Comparison of ENCODE assay signal across 13 cellular contexts in genomic region chr5:133420440-133421301, GRCh38.
DNase-seq lines count a peak whose midpoint lies in the region; ATAC-seq and TF ChIP-seq lines count a peak whose summit lies in the region.
"Had no signal": no experiment of that assay in that cellular context is flagged by ENCODE, and none has a peak within 500 bp of the region (broad histone marks: within the 10 kb centered on the region; RNA-seq: fewer than 3 reads in every experiment).

No MANE protein-coding gene starts in this region.

- H3K14ac ChIP-seq in trophoblast cell (ENCODE audit: low read length), result no peak overlapping the region

- H2AK5ac ChIP-seq in trophoblast cell (ENCODE audit: low read length), result no peak overlapping the region

- no peak overlapping the region for H3K4me2 ChIP-seq in trophoblast cell (ENCODE audit: low read length)

- no peak overlapping the region for H2AFZ ChIP-seq in trophoblast cell (ENCODE audit: insufficient read depth, low read length, poor library complexity)
- H2AFZ ChIP-seq: GM23248 had no signal

- H3K4me3 ChIP-seq in endodermal cell (ENCODE audit: low read length), result no peak overlapping the region
- H3K4me3 ChIP-seq in trophoblast cell (ENCODE audit: low read depth, low read length), result no peak overlapping the region
- H3K4me3 ChIP-seq: GM23248 had no signal

- no peak overlapping the region for H3K27ac ChIP-seq in endodermal cell (ENCODE audit: low read depth, low read length)
- H3K27ac ChIP-seq in trophoblast cell (ENCODE audit: low read depth, low read length), result no peak overlapping the region
- H3K27ac ChIP-seq: C4-2B, GM23248, HL-60 had no signal

- H3K18ac ChIP-seq in trophoblast cell (ENCODE audit: low read length), result no peak overlapping the region

- no peaks in the 10 kb centered on the region for H3K9me3 Mint-ChIP-seq in stimulated activated naive CD8-positive, alpha-beta T cell treated with anti-CD3 and anti-CD28 coated beads, Interleukin-15, amount 100 ng/mL, for 72 hours
- H3K9me3 Mint-ChIP-seq in endodermal cell, result peaks cover 3% of the 10 kb centered on the region
- H3K9me3 Mint-ChIP-seq in activated naive CD8-positive, alpha-beta T cell treated with anti-CD3 and anti-CD28 coated beads for 36 hours, result no peaks in the 10 kb centered on the region
- H3K9me3 Mint-ChIP-seq: CD4-positive, alpha-beta memory T cell had no signal

- H3K4ac ChIP-seq in trophoblast cell (ENCODE audit: low read depth, low read length), result no peak overlapping the region

- ATAC-seq in stimulated activated naive CD8-positive, alpha-beta T cell treated with anti-CD3 and anti-CD28 coated beads, Interleukin-15, amount 100 ng/mL, for 72 hours, result no peak
- ATAC-seq in stimulated activated naive CD8-positive, alpha-beta T cell treated with anti-CD3 and anti-CD28 coated beads, Interleukin-15, Interleukin-2, amounts not matched to agents 100 U/mL and 50 U/mL, for 24 hours, result no peak
- ATAC-seq in HG03460 (IDR thresholded peaks at IDR 0.05; ENCODE audit: unreplicated experiment), result no peak

- no peaks in the 10 kb centered on the region for H3K79me2 ChIP-seq in trophoblast cell (ENCODE audit: control insufficient read depth, insufficient read depth, low read length, poor library complexity)

- H3K4me1 Mint-ChIP-seq in stimulated activated naive CD8-positive, alpha-beta T cell treated with anti-CD3 and anti-CD28 coated beads, Interleukin-15, amount 100 ng/mL, for 72 hours, result peaks cover 11% of the 10 kb centered on the region
- peaks cover 12% of the 10 kb centered on the region for H3K4me1 Mint-ChIP-seq in endodermal cell
- peaks cover 5% of the 10 kb centered on the region for H3K4me1 Mint-ChIP-seq in activated naive CD8-positive, alpha-beta T cell treated with anti-CD3 and anti-CD28 coated beads for 36 hours

- 91 to 100% methylated on average over 3 to 5 of the region's 5 CpGs for WGBS in endodermal cell (ENCODE audit: insufficient coverage in 1 of 2, insufficient read length in 1 of 2), 2 experiments
- no CpG with 5 or more reads among the region's 5 CpGs for WGBS in trophoblast cell (ENCODE audit: extremely low coverage, insufficient coverage, insufficient read length)

- H3K4me1 ChIP-seq in endodermal cell (ENCODE audit: control insufficient read depth, insufficient read depth, low read length) (no peaks in the 10 kb centered on the region), trophoblast cell (ENCODE audit: control insufficient read depth in 1 of 2, insufficient read depth in 2 of 2, low read length in 2 of 2) (no peaks in the 10 kb centered on the region)
- H3K4me1 ChIP-seq: BE2C had no signal

- no peak overlapping the region for H3K9ac ChIP-seq in endodermal cell (ENCODE audit: extremely low read depth, low read length, poor library complexity, severe bottlenecking)
- peak overlapping the region; percentile 28 for H3K9ac ChIP-seq in trophoblast cell (ENCODE audit: low read length)
- H3K9ac ChIP-seq: GM23248 had no signal

- H3K27ac Mint-ChIP-seq in stimulated activated naive CD8-positive, alpha-beta T cell treated with anti-CD3 and anti-CD28 coated beads, Interleukin-15, amount 100 ng/mL, for 72 hours, result peak overlapping the region; percentile 37 to 43
- H3K27ac Mint-ChIP-seq in endodermal cell, result no peak overlapping the region
- H3K27ac Mint-ChIP-seq in activated naive CD8-positive, alpha-beta T cell treated with anti-CD3 and anti-CD28 coated beads for 36 hours, result no peak overlapping the region
- H3K27ac Mint-ChIP-seq: CD4-positive, alpha-beta memory T cell had no signal

- H3K4me3 Mint-ChIP-seq in stimulated activated naive CD8-positive, alpha-beta T cell treated with anti-CD3 and anti-CD28 coated beads, Interleukin-15, amount 100 ng/mL, for 72 hours, result no peak overlapping the region
- no peak overlapping the region for H3K4me3 Mint-ChIP-seq in endodermal cell
- no peak overlapping the region for H3K4me3 Mint-ChIP-seq in activated naive CD8-positive, alpha-beta T cell treated with anti-CD3 and anti-CD28 coated beads for 36 hours
- H3K4me3 Mint-ChIP-seq: CD4-positive, alpha-beta memory T cell had no signal

- H4K91ac ChIP-seq in trophoblast cell (ENCODE audit: low read depth, low read length), result no peak overlapping the region

- H3K27me3 ChIP-seq in endodermal cell (ENCODE audit: control insufficient read depth, insufficient read depth, low read length, poor library complexity, severe bottlenecking) (peaks cover 13% of the 10 kb centered on the region), trophoblast cell (ENCODE audit: insufficient read depth, low read length) (no peaks in the 10 kb centered on the region)

- H3K36me3 Mint-ChIP-seq in endodermal cell (ENCODE audit: low read depth), result no peaks in the 10 kb centered on the region
- no peaks in the 10 kb centered on the region for H3K36me3 Mint-ChIP-seq in activated naive CD8-positive, alpha-beta T cell treated with anti-CD3 and anti-CD28 coated beads for 36 hours
- H3K36me3 Mint-ChIP-seq: CD4-positive, alpha-beta memory T cell had no signal

- no peak for DNase-seq in stimulated activated naive CD8-positive, alpha-beta T cell treated with anti-CD3 and anti-CD28 coated beads, Interleukin-15, amount 100 ng/mL, for 72 hours
- no peak for DNase-seq in stimulated activated naive CD8-positive, alpha-beta T cell treated with anti-CD3 and anti-CD28 coated beads, Interleukin-15, Interleukin-2, amounts not matched to agents 100 U/mL and 50 U/mL, for 24 hours
- DNase-seq in endodermal cell (peak; percentile 28), trophoblast cell (no peak), NCI-H2107 (lab: John Stamatoyannopoulos, UW) (no peak)
- DNase-seq in activated naive CD8-positive, alpha-beta T cell treated with anti-CD3 and anti-CD28 coated beads for 36 hours, result no peak
- DNase-seq: CD4-positive, alpha-beta memory T cell; DMS79 treated with DMSO at 0.1 percent for 48 hours had no signal

- H2BK5ac ChIP-seq in trophoblast cell (ENCODE audit: low read depth, low read length, poor library complexity), result no peak overlapping the region

- H3K36me3 ChIP-seq in endodermal cell (ENCODE audit: control insufficient read depth, insufficient read depth, low read length), result no peaks in the 10 kb centered on the region
- H3K36me3 ChIP-seq in trophoblast cell (ENCODE audit: control insufficient read depth in 1 of 2, insufficient read depth in 2 of 2, low read length in 2 of 2), result no peaks in the 10 kb centered on the region
- H3K36me3 ChIP-seq: BE2C had no signal

- TF ChIP-seq CTCF in endodermal cell (conservative IDR thresholded peaks at IDR 0.05), result no peak

- H2BK12ac ChIP-seq in trophoblast cell (ENCODE audit: low read length), result no peak overlapping the region

- no peak overlapping the region for H3K23ac ChIP-seq in trophoblast cell (ENCODE audit: low read length)

- no peak overlapping the region for H2BK120ac ChIP-seq in trophoblast cell (ENCODE audit: insufficient read depth, low read length, poor library complexity)

- H4K8ac ChIP-seq in trophoblast cell (ENCODE audit: low read depth, low read length), result no peak overlapping the region

- no peak overlapping the region for H4K12ac ChIP-seq in trophoblast cell (ENCODE audit: low read depth, low read length)

- H3K27me3 Mint-ChIP-seq in stimulated activated naive CD8-positive, alpha-beta T cell treated with anti-CD3 and anti-CD28 coated beads, Interleukin-15, amount 100 ng/mL, for 72 hours, result peaks cover 45% of the 10 kb centered on the region
- peaks cover 19% of the 10 kb centered on the region for H3K27me3 Mint-ChIP-seq in endodermal cell (ENCODE audit: insufficient read depth)
- peaks cover 13% of the 10 kb centered on the region for H3K27me3 Mint-ChIP-seq in activated naive CD8-positive, alpha-beta T cell treated with anti-CD3 and anti-CD28 coated beads for 36 hours

- no peaks in the 10 kb centered on the region for H3K79me1 ChIP-seq in trophoblast cell (ENCODE audit: low read length)

- H3K9me3 ChIP-seq in endodermal cell (ENCODE audit: control insufficient read depth, low read length) (peaks cover 7% of the 10 kb centered on the region), trophoblast cell (ENCODE audit: insufficient read depth, low read depth, low read length) (no peaks in the 10 kb centered on the region)
- H3K9me3 ChIP-seq: BE2C had no signal

Comparison
In these comparisons a context has a peak if more than half of its experiments do, and no peak if none do; other contexts are left out.
1. H3K27ac Mint-ChIP-seq: peak in stimulated activated naive CD8-positive, alpha-beta T cell treated with anti-CD3 and anti-CD28 coated beads, Interleukin-15, amount 100 ng/mL, for 72 hours (2 of 2); none in endodermal cell (single experiment) and activated naive CD8-positive, alpha-beta T cell treated with anti-CD3 and anti-CD28 coated beads for 36 hours (single experiment).